Comparison of ENCODE assay signal across 16 cellular contexts in the genomic region with DNA sequence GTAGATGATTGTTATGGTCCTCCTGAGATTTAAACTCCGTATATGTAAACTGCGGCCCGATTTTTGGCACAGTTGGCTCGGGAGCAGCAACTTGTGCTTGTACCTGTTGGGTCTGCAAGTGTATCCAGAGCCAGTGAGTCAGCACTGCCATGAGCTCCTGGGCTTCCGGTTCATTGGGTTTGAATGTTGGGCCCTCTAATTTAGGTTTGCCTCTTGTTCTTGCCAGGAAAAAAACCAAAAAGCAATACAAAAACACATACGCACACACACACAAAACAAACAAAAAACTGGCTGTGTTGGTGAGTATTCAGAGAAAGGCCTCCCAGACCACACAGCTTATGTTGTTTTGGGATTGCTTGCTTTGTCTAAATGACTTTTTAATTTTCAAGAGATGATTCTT. TPM values are rescaled to one million over a fixed set of nuclear protein-coding genes. Genes with fewer than 3 reads are reported as not detected.
DNase-seq lines count a peak whose midpoint lies in the region; ATAC-seq lines count a peak whose summit lies in the region.
"Had no signal": no experiment of that assay in that cellular context is flagged by ENCODE, and none has a peak within 500 bp of the region (broad histone marks: within the 10 kb centered on the region; RNA-seq: fewer than 3 reads in every experiment).

No MANE protein-coding gene starts in this region.

- POLR2A ChIA-PET in naive thymus-derived CD8-positive, alpha-beta T cell (lab: Charles Lee), result no interaction called here

- H3K36me3 Mint-ChIP-seq in naive thymus-derived CD8-positive, alpha-beta T cell, result peaks cover 34 to 72% (median 60%) of the 10 kb centered on the region in 3 donors

- H3K4me1 Mint-ChIP-seq in naive thymus-derived CD8-positive, alpha-beta T cell, result peaks cover 17 to 37% (median 25%) of the 10 kb centered on the region in 4 donors

- no peak for ATAC-seq in naive thymus-derived CD8-positive, alpha-beta T cell
- ATAC-seq: upper lobe of right lung had no signal

- no peak overlapping the region for H3K27ac Mint-ChIP-seq in naive thymus-derived CD8-positive, alpha-beta T cell

- peaks cover 9 to 29% (median 12%) of the 10 kb centered on the region in 9 donors for H3K9me3 Mint-ChIP-seq in naive thymus-derived CD8-positive, alpha-beta T cell

- DNase-seq in NCI-H2029 (lab: John Stamatoyannopoulos, UW), result peak; percentile 16
- no peak for DNase-seq in NCI-H2029 treated with DMSO at 0.1 percent for 48 hours (lab: John Stamatoyannopoulos, UW)
- peak; percentile 75 for DNase-seq in M059J (ENCODE audit: low read depth)
- DNase-seq in astrocyte of the hippocampus (ENCODE audit: low read depth, low spot score), result peak; percentile 76
- DNase-seq in midbrain (lab: John Stamatoyannopoulos, UW), result peak; percentile 61
- DNase-seq in stimulated activated CD4-positive, alpha-beta T cell treated with anti-CD3 and anti-CD28 coated beads, Interleukin-4, amount 100 ng/mL, for 4 hours, result no peak
- DNase-seq in iPS-NIHi7 (ENCODE audit: extremely low spot score), result no peak
- DNase-seq in naive thymus-derived CD8-positive, alpha-beta T cell, result no peak
- DNase-seq: activated gamma-delta T cell; GF-D8; GOT3; KBM-7; mesendoderm; NCI-H146; stimulated activated naive CD4-positive, alpha-beta T cell; upper lobe of right lung had no signal

- H3K27me3 Mint-ChIP-seq in naive thymus-derived CD8-positive, alpha-beta T cell, result no peaks in the 10 kb centered on the region

- no peak overlapping the region for H3K4me3 Mint-ChIP-seq in naive thymus-derived CD8-positive, alpha-beta T cell

RNA-seq across cellular contexts. Expression of a gene that starts 26.3 kb away (rescaled TPM):
- 111 and 171 TPM in 2 replicates for total RNA-seq in M059J (2014; rRNA removed; shearing (Covaris generic))
- total RNA-seq in naive thymus-derived CD8-positive, alpha-beta T cell, result 100 to 1,000 TPM in 1 of 2 experiments, 10 to 100 TPM in 1; 99.8 to 105 TPM
- polyA plus RNA-seq in naive thymus-derived CD8-positive, alpha-beta T cell, result 10 to 100 TPM; 80.1 to 86.0 (median 82.5) TPM

Comparison
In these comparisons a context has a peak if more than half of its experiments do, and no peak if none do; other contexts are left out.
1. DNase-seq: peak in NCI-H2029 (single experiment), M059J (single experiment), astrocyte of the hippocampus (single experiment) and midbrain (single experiment); none in NCI-H2029 treated with DMSO at 0.1 percent for 48 hours (single experiment), stimulated activated CD4-positive, alpha-beta T cell treated with anti-CD3 and anti-CD28 coated beads, Interleukin-4, amount 100 ng/mL, for 4 hours (0 of 2), iPS-NIHi7 (single experiment) and naive thymus-derived CD8-positive, alpha-beta T cell (0 of 10).